14 cellular contexts compared by ENCODE assay signal in the genomic region with DNA sequence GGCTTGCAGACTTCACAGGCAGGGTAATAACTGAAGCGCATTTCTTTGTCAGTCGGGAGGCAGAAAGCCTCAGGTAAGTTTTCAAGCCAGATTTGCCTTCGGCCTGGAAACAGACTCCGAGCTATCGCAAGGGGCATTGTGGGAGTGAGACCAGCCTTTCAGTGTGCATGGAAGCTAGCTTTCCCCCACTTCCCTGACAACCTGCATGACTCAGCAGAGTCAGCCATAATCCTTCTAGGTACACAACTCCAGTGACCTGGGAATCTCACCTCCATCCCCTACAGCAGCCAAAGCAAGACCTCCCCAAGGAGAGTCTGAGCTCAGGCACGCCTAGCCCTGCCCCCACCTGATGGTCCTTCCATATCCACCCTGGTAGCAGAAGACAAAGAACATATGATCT. TPM values are rescaled to one million over a fixed set of nuclear protein-coding genes. Genes with fewer than 3 reads are reported as not detected.
"Had no signal": no experiment of that assay in that cellular context is flagged by ENCODE, and none has a peak within 500 bp of the region (broad histone marks: within the 10 kb centered on the region; RNA-seq: fewer than 3 reads in every experiment).

No MANE protein-coding gene starts in this region.

RNA-seq across cellular contexts. Expression of a gene that starts 9.7 kb away (rescaled TPM):
- total RNA-seq: activated CD4-positive, alpha-beta T cell treated with anti-CD3 and anti-CD28 coated beads, Interleukin-2, amount 10 ng/mL, durations not matched to agents 24 days and 14 days; activated CD8-positive, alpha-beta memory T cell treated with anti-CD3 and anti-CD28 coated beads for 36 hours; activated CD8-positive, alpha-beta T cell treated with anti-CD3 and anti-CD28 coated beads for 36 hours; activated naive CD8-positive, alpha-beta T cell treated with anti-CD3 and anti-CD28 coated beads for 36 hours; activated T-cell treated with anti-CD3 and anti-CD28 coated beads, Interleukin-2, amount 50 U/mL, for 72 hours; activated T-helper 17 cell treated with anti-CD3 and anti-CD28 coated beads, Interleukin-2, amount 50 U/mL, for 72 hours; aorta; cardiac septum; LHCN-M2; NCI-H460; RPMI7951; SJCRH30; T-helper 1 cell treated with Interleukin-12 subunit alpha and Interleukin-12 subunit beta and Interleukin-4 antibody, amounts not matched to agents 30 ng/mL and 1 ng/mL, for 36 hours; T-helper 2 cell treated with Interferon-gamma antibody and Interleukin-4, amounts not matched to agents 100 ng/mL and 5 ng/mL, for 36 hours had no signal
- polyA plus RNA-seq: aorta had no signal

RNA-seq across cellular contexts. Expression of a gene that starts 35.5 kb away (rescaled TPM):
- total RNA-seq: activated CD4-positive, alpha-beta T cell treated with anti-CD3 and anti-CD28 coated beads, Interleukin-2, amount 10 ng/mL, durations not matched to agents 24 days and 14 days; activated CD8-positive, alpha-beta memory T cell treated with anti-CD3 and anti-CD28 coated beads for 36 hours; activated CD8-positive, alpha-beta T cell treated with anti-CD3 and anti-CD28 coated beads for 36 hours; activated naive CD8-positive, alpha-beta T cell treated with anti-CD3 and anti-CD28 coated beads for 36 hours; activated T-cell treated with anti-CD3 and anti-CD28 coated beads, Interleukin-2, amount 50 U/mL, for 72 hours; activated T-helper 17 cell treated with anti-CD3 and anti-CD28 coated beads, Interleukin-2, amount 50 U/mL, for 72 hours; aorta; cardiac septum; LHCN-M2; NCI-H460; RPMI7951; SJCRH30; T-helper 1 cell treated with Interleukin-12 subunit alpha and Interleukin-12 subunit beta and Interleukin-4 antibody, amounts not matched to agents 30 ng/mL and 1 ng/mL, for 36 hours; T-helper 2 cell treated with Interferon-gamma antibody and Interleukin-4, amounts not matched to agents 100 ng/mL and 5 ng/mL, for 36 hours had no signal
- polyA plus RNA-seq: aorta had no signal
